ENCODE assay signal across 26 cellular contexts in genomic region chr7:152913492-152913891, GRCh38.
"Had no signal": no experiment of that assay in that cellular context is flagged by ENCODE, and none has a peak within 500 bp of the region (broad histone marks: within the 10 kb centered on the region; RNA-seq: fewer than 3 reads in every experiment).

No MANE protein-coding gene starts in this region.

- H3K27ac ChIP-seq: stomach, suprapubic skin, testis, thoracic aorta, thyroid gland, tibial artery, tibial nerve, transverse colon, upper lobe of left lung, upper lobe of right lung, uterus, vagina had no signal

- H3K9me3 ChIP-seq: suprapubic skin, testis, thoracic aorta, thyroid gland, tibial artery, tibial nerve, transverse colon, upper lobe of left lung, upper lobe of right lung, uterus, vagina had no signal

- DNase-seq: stimulated activated CD4-positive, alpha-beta T cell treated with anti-CD3 and anti-CD28 coated beads, Interleukin-2, amount 100 ng/mL, for 48 hours; stimulated activated CD4-positive, alpha-beta T cell treated with anti-CD3 and anti-CD28 coated beads, Interleukin-4, amount 100 ng/mL, for 1 hour; stimulated activated CD4-positive, alpha-beta T cell treated with anti-CD3 and anti-CD28 coated beads, Interleukin-4, amount 100 ng/mL, for 24 hours; stimulated activated CD4-positive, alpha-beta T cell treated with anti-CD3 and anti-CD28 coated beads, Interleukin-4, amount 100 ng/mL, for 4 hours; stimulated activated CD8-positive, alpha-beta memory T cell treated with anti-CD3 and anti-CD28 coated beads, Interleukin-4, amount 100 ng/mL, for 48 hours; stimulated activated naive B cell treated with anti-CD40 and anti-IgM and Interleukin-4, amounts not matched to agents 10 μg/mL and 1 μg/mL and 100 μg/mL, for 72 hours; stimulated activated naive CD4-positive, alpha-beta T cell; stimulated activated naive CD4-positive, alpha-beta T cell treated with Interleukin-2 at 50 U/mL for 16 hours; stimulated activated naive CD8-positive, alpha-beta T cell treated with anti-CD3 and anti-CD28 coated beads, Interleukin-15, amount 100 ng/mL, for 72 hours; stimulated activated naive CD8-positive, alpha-beta T cell treated with anti-CD3 and anti-CD28 coated beads, Interleukin-15, Interleukin-2, amounts not matched to agents 100 U/mL and 50 U/mL, for 24 hours; stomach; substantia nigra; testis; thyroid gland; tibial artery; transverse colon; trophoblast cell; upper lobe of left lung; upper lobe of right lung; uterus had no signal

- H3K4me3 ChIP-seq: stomach, suprapubic skin, testis, thoracic aorta, thyroid gland, tibial artery, tibial nerve, transverse colon, upper lobe of left lung, upper lobe of right lung, uterus, vagina had no signal

- H3K36me3 ChIP-seq: stomach, suprapubic skin, thoracic aorta, thyroid gland, tibial artery, tibial nerve, transverse colon, upper lobe of left lung, upper lobe of right lung, uterus, vagina had no signal

- H3K4me1 ChIP-seq: stomach, suprapubic skin, tibial artery, transverse colon, upper lobe of left lung, upper lobe of right lung, uterus, vagina had no signal

- H3K27me3 ChIP-seq: testis, thyroid gland, tibial artery, tibial nerve, transverse colon, upper lobe of left lung, upper lobe of right lung, vagina had no signal

- ATAC-seq: stimulated activated effector memory CD8-positive, alpha-beta T cell treated with anti-CD3 and anti-CD28 coated beads, Interleukin-12 subunit alpha, Interleukin-12 subunit beta, amount 100 ng/mL, for 72 hours; stimulated activated memory B cell treated with anti-CD40 and anti-IgM and Interleukin-4, amounts not matched to agents 10 μg/mL and 1 μg/mL and 100 μg/mL, for 72 hours; stimulated activated naive B cell treated with anti-CD40 and anti-IgM and Interleukin-4, amounts not matched to agents 10 μg/mL and 1 μg/mL and 100 μg/mL, for 72 hours; stimulated activated naive CD8-positive, alpha-beta T cell treated with anti-CD3 and anti-CD28 coated beads, Interleukin-15, amount 100 ng/mL, for 72 hours; stimulated activated naive CD8-positive, alpha-beta T cell treated with anti-CD3 and anti-CD28 coated beads, Interleukin-15, Interleukin-2, amounts not matched to agents 100 U/mL and 50 U/mL, for 24 hours had no signal
